1 cellular context compared by ENCODE assay signal in genomic region chr1:27626031-27626935, GRCh38.
A peak's percentile ranks its signal among the peaks of the same experiment; 100 is the strongest.
TF ChIP-seq lines count a peak whose summit lies in the region.

No MANE protein-coding gene starts in this region.

TF ChIP-seq in GM12878, 131 proteins besides CTCF, POLR2A, EP300 and RAD21 (continued from another document and continues in another):
- TF ChIP-seq E2F8 (IDR thresholded peaks at IDR 0.05; ENCODE audit: low read depth, partially characterized antibody) (no peak), IKZF2 (IDR thresholded peaks at IDR 0.05) (peak; percentile 85 to 87), ZNF384 (IDR thresholded peaks at IDR 0.05; ENCODE audit: borderline replicate concordance, low read depth, low read length) (no peak), GABPA (IDR thresholded peaks at IDR 0.05; ENCODE audit: low read depth) (no peak), BRCA1 (IDR thresholded peaks at IDR 0.05; ENCODE audit: low read depth, low read length) (no peak), POLR2AphosphoS2 (IDR thresholded peaks at IDR 0.05; ENCODE audit: low read depth, low read length) (peak; percentile 80; the same call in 1 of the 2 replicates), SREBF1 (IDR thresholded peaks at IDR 0.05; ENCODE audit: low read length) (no peak), BACH1 (IDR thresholded peaks at IDR 0.05; ENCODE audit: borderline replicate concordance) (peak; percentile 32; the same call in 1 of the 2 replicates), PAX8 (IDR thresholded peaks at IDR 0.05) (no peak), EZH2 (IDR thresholded peaks at IDR 0.05; ENCODE audit: borderline replicate concordance, control insufficient read depth, low read depth, low read length) (no peak), IKZF1 (conservative IDR thresholded peaks at IDR 0.05) (peak; percentile 90), BHLHE40 (IDR thresholded peaks at IDR 0.05; ENCODE audit: borderline replicate concordance in 1 of 2, low read depth in 2 of 2, low read length in 1 of 2) (peak; percentile 67 to 75; a peak in 3 of 4 replicates), CHD1 (IDR thresholded peaks at IDR 0.05; ENCODE audit: low read depth, low read length) (peak; percentile 74; the same call in 1 of the 2 replicates), ATF3 (IDR thresholded peaks at IDR 0.05; ENCODE audit: borderline replicate concordance, extremely low read depth, low read depth, low read length) (no peak), E4F1 (IDR thresholded peaks at IDR 0.05; ENCODE audit: borderline replicate concordance, partially characterized antibody) (no peak), JUND (IDR thresholded peaks at IDR 0.05; ENCODE audit: low read depth, low read length) (no peak), ATF2 (IDR thresholded peaks at IDR 0.05; ENCODE audit: low read length) (no peak), EED (IDR thresholded peaks at IDR 0.05; ENCODE audit: low read depth) (peak; percentile 43), ZNF217 (IDR thresholded peaks at IDR 0.05) (no peak), MYB (IDR thresholded peaks at IDR 0.05; ENCODE audit: borderline replicate concordance, low read depth, low read length) (no peak), NRF1 (conservative IDR thresholded peaks at IDR 0.05; ENCODE audit: low read depth, low read length) (no peak), RFX5 (IDR thresholded peaks at IDR 0.05; ENCODE audit: low read depth, low read length) (no peak), BCLAF1 (IDR thresholded peaks at IDR 0.05) (no peak), BCL3 (IDR thresholded peaks at IDR 0.05; ENCODE audit: borderline replicate concordance, insufficient read depth, low read depth, low read length, poor library complexity, severe bottlenecking) (no peak), ETV6 (conservative IDR thresholded peaks at IDR 0.05 in 1 of 2, IDR thresholded peaks at IDR 0.05 in 1 of 2; ENCODE audit: borderline replicate concordance in 1 of 2, low read depth in 1 of 2) (no peak), POLR2AphosphoS5 (IDR thresholded peaks at IDR 0.05; ENCODE audit: low read length) (peak; percentile 87), POU2F2 (IDR thresholded peaks at IDR 0.05; ENCODE audit: borderline replicate concordance, low read depth, low read length) (peak; percentile 21; the same call in 2 of the 3 replicates), USF2 (IDR thresholded peaks at IDR 0.05; ENCODE audit: borderline replicate concordance, low read depth, low read length) (no peak), NFYA (IDR thresholded peaks at IDR 0.05; ENCODE audit: borderline replicate concordance, low read depth, low read length) (no peak), MLLT1 (IDR thresholded peaks at IDR 0.05) (peak; percentile 6), RCOR1 (conservative IDR thresholded peaks at IDR 0.05; ENCODE audit: low read depth, low read length) (peak; percentile 75; the same call in 1 of the 2 replicates), NR2C1 (IDR thresholded peaks at IDR 0.05) (peak; percentile 73), ZBTB33 (IDR thresholded peaks at IDR 0.05) (no peak), SMC3 (IDR thresholded peaks at IDR 0.05; ENCODE audit: borderline replicate concordance, low read length) (no peak), TAF1 (IDR thresholded peaks at IDR 0.05; ENCODE audit: borderline replicate concordance, low read depth, low read length) (peak; percentile 63; the same call in 1 of the 2 replicates), SP1 (IDR thresholded peaks at IDR 0.05; ENCODE audit: low read depth, low read length) (peak; percentile 47), CHD4 (IDR thresholded peaks at IDR 0.05) (no peak), FOXK2 (IDR thresholded peaks at IDR 0.05) (no peak), TBL1XR1 (IDR thresholded peaks at IDR 0.05; ENCODE audit: low read depth, low read length) (peak; percentile 56; the same call in 1 of the 2 replicates), TCF12 (IDR thresholded peaks at IDR 0.05; ENCODE audit: low read depth, low read length) (peak; percentile 73; the same call in 1 of the 2 replicates), USF1 (IDR thresholded peaks at IDR 0.05; ENCODE audit: borderline replicate concordance, extremely low read length, insufficient read depth, low read depth, low read length) (no peak), TARDBP (IDR thresholded peaks at IDR 0.05; ENCODE audit: borderline replicate concordance) (no peak), JUNB (IDR thresholded peaks at IDR 0.05) (no peak; the same call in 1 of the 2 replicates), HSF1 (IDR thresholded peaks at IDR 0.05; ENCODE audit: low read depth, low read length) (no peak), ZNF274 (IDR thresholded peaks at IDR 0.05; ENCODE audit: insufficient read depth, insufficient read length) (no peak), RUNX3 (IDR thresholded peaks at IDR 0.05; ENCODE audit: low read length) (no peak)
